Comparison of ENCODE assay signal across 13 cellular contexts in genomic region chr11:12539570-12539969, GRCh38.
A peak's percentile ranks its signal among the peaks of the same experiment; 100 is the strongest.
DNase-seq lines count a peak whose midpoint lies in the region; ATAC-seq, FAIRE-seq and TF ChIP-seq lines count a peak whose summit lies in the region.
"Had no signal": no experiment of that assay in that cellular context is flagged by ENCODE, and none has a peak within 500 bp of the region (broad histone marks: within the 10 kb centered on the region; RNA-seq: fewer than 3 reads in every experiment).

No MANE protein-coding gene starts in this region.

- peak overlapping the region; percentile 53 to 78 (median 66) for H3K27ac ChIP-seq in esophagus squamous epithelium
- no peak overlapping the region for H3K27ac ChIP-seq in CD4-positive, alpha-beta T cell (ENCODE audit: low read depth, low read length)
- H3K27ac ChIP-seq: BLaER1 treated with 17β-estradiol and CSF1 and Interleukin-3, amounts not matched to agents 10 nM and 100 nM had no signal

- TF ChIP-seq CTCF in esophagus squamous epithelium (IDR thresholded peaks at IDR 0.05), result no peak
- no peak for TF ChIP-seq CTCF in nephron (IDR thresholded peaks at IDR 0.05; ENCODE audit: unreplicated experiment in 3 of 3)
- no peak for TF ChIP-seq CTCF in CD4-positive, alpha-beta T cell (IDR thresholded peaks at IDR 0.05)

- no peaks in the 10 kb centered on the region for H3K9me3 Mint-ChIP-seq in nephron
- H3K9me3 Mint-ChIP-seq in CD4-positive, alpha-beta T cell, result no peaks in the 10 kb centered on the region
- H3K9me3 Mint-ChIP-seq: T-helper 2 cell treated with Interferon-gamma antibody and Interleukin-4, amounts not matched to agents 5 μg/mL and 100 μg/mL, for 36 hours had no signal

- no peaks in the 10 kb centered on the region for H3K27me3 Mint-ChIP-seq in nephron (ENCODE audit: low read depth)
- H3K27me3 Mint-ChIP-seq in CD4-positive, alpha-beta T cell, result peaks cover 20% of the 10 kb centered on the region

- CTCF ChIA-PET in CD4-positive, alpha-beta T cell (lab: Charles Lee), result no interaction called here

- peak; percentile 76 for DNase-seq in AG08396 (ENCODE audit: low spot score)
- peak; percentile 81 for DNase-seq in RCC 7860 (ENCODE audit: low spot score)
- DNase-seq in esophagus squamous epithelium (lab: John Stamatoyannopoulos, UW), result no peak
- DNase-seq in CD4-positive, alpha-beta T cell, result no peak
- no peak for DNase-seq in activated CD8-positive, alpha-beta memory T cell treated with anti-CD3 and anti-CD28 coated beads, Interleukin-2, amount 50 U/mL, for 48 hours
- DNase-seq: activated T-cell treated with anti-CD3 and anti-CD28 coated beads, Interleukin-2, amount 50 U/mL, for 1 hour; NCI-H524 treated with DMSO at 0.1 percent for 48 hours; retina had no signal

- no peaks in the 10 kb centered on the region for H3K27me3 ChIP-seq in esophagus squamous epithelium
- H3K27me3 ChIP-seq in CD4-positive, alpha-beta T cell (ENCODE audit: control insufficient read depth, insufficient read depth, low read length), result no peaks in the 10 kb centered on the region
- H3K27me3 ChIP-seq: BLaER1 treated with 17β-estradiol and CSF1 and Interleukin-3, amounts not matched to agents 10 nM and 100 nM had no signal

- peaks cover 36% of the 10 kb centered on the region for H3K4me1 Mint-ChIP-seq in nephron
- no peaks in the 10 kb centered on the region for H3K4me1 Mint-ChIP-seq in CD4-positive, alpha-beta T cell (ENCODE audit: low read depth)

- POLR2A ChIA-PET in CD4-positive, alpha-beta T cell (lab: Charles Lee), result no interaction called here

- H3K9me3 ChIP-seq in esophagus squamous epithelium, result no peaks in the 10 kb centered on the region
- no peaks in the 10 kb centered on the region for H3K9me3 ChIP-seq in CD4-positive, alpha-beta T cell (ENCODE audit: control insufficient read depth, low read length)
- H3K9me3 ChIP-seq: BLaER1 treated with 17β-estradiol and CSF1 and Interleukin-3, amounts not matched to agents 10 nM and 100 nM had no signal

- H3K4me1 ChIP-seq in esophagus squamous epithelium, result peaks cover 0 to 46% (median 22%) of the 10 kb centered on the region in 3 donors
- H3K4me1 ChIP-seq: BLaER1 treated with 17β-estradiol and CSF1 and Interleukin-3, amounts not matched to agents 10 nM and 100 nM had no signal

- no peak overlapping the region for H3K4me3 ChIP-seq in esophagus squamous epithelium
- H3K4me3 ChIP-seq: BLaER1 treated with 17β-estradiol and CSF1 and Interleukin-3, amounts not matched to agents 10 nM and 100 nM had no signal

- 22 to 25% methylated on average over 1 to 3 of the region's 3 CpGs for WGBS in esophagus squamous epithelium, 2 donors

- ATAC-seq in GM18907 (IDR thresholded peaks at IDR 0.05; ENCODE audit: unreplicated experiment) (no peak), HG03457 (IDR thresholded peaks at IDR 0.05; ENCODE audit: unreplicated experiment) (no peak)
- ATAC-seq in CD4-positive, alpha-beta T cell (ENCODE audit: poor library complexity), result no peak

- peak overlapping the region in 2 of 3 experiments; percentile 80 to 85 for H3K27ac Mint-ChIP-seq in nephron
- no peak overlapping the region for H3K27ac Mint-ChIP-seq in CD4-positive, alpha-beta T cell
- H3K27ac Mint-ChIP-seq: T-helper 2 cell treated with Interferon-gamma antibody and Interleukin-4, amounts not matched to agents 5 μg/mL and 100 μg/mL, for 36 hours had no signal

- FAIRE-seq in RCC 7860 (lab: Jason Lieb, UNC), result peak; percentile 35

- H3K36me3 ChIP-seq in esophagus squamous epithelium, result no peaks in the 10 kb centered on the region
- H3K36me3 ChIP-seq: BLaER1 treated with 17β-estradiol and CSF1 and Interleukin-3, amounts not matched to agents 10 nM and 100 nM had no signal

- no peaks in the 10 kb centered on the region for H3K36me3 Mint-ChIP-seq in nephron (ENCODE audit: low read depth)
- H3K36me3 Mint-ChIP-seq in CD4-positive, alpha-beta T cell (ENCODE audit: low read depth), result no peaks in the 10 kb centered on the region

- intact Hi-C loops in esophagus squamous epithelium (cut with DNase I), result no loop called here
- intact Hi-C loops in CD4-positive, alpha-beta T cell (cut with DNase I, micrococcal nuclease), result no loop called here

- TF ChIP-seq POLR2A in esophagus squamous epithelium (IDR thresholded peaks at IDR 0.05), result no peak

- no peak overlapping the region for H3K4me3 Mint-ChIP-seq in nephron
- no peak overlapping the region for H3K4me3 Mint-ChIP-seq in CD4-positive, alpha-beta T cell
- H3K4me3 Mint-ChIP-seq: T-helper 2 cell treated with Interferon-gamma antibody and Interleukin-4, amounts not matched to agents 5 μg/mL and 100 μg/mL, for 36 hours had no signal

Comparison
In these comparisons a context has a peak if more than half of its experiments do, and no peak if none do; other contexts are left out.
1. DNase-seq: peak in AG08396 (single experiment) and RCC 7860 (single experiment); none in esophagus squamous epithelium (single experiment), CD4-positive, alpha-beta T cell (0 of 10) and activated CD8-positive, alpha-beta memory T cell treated with anti-CD3 and anti-CD28 coated beads, Interleukin-2, amount 50 U/mL, for 48 hours (single experiment).